In the genomic region with DNA sequence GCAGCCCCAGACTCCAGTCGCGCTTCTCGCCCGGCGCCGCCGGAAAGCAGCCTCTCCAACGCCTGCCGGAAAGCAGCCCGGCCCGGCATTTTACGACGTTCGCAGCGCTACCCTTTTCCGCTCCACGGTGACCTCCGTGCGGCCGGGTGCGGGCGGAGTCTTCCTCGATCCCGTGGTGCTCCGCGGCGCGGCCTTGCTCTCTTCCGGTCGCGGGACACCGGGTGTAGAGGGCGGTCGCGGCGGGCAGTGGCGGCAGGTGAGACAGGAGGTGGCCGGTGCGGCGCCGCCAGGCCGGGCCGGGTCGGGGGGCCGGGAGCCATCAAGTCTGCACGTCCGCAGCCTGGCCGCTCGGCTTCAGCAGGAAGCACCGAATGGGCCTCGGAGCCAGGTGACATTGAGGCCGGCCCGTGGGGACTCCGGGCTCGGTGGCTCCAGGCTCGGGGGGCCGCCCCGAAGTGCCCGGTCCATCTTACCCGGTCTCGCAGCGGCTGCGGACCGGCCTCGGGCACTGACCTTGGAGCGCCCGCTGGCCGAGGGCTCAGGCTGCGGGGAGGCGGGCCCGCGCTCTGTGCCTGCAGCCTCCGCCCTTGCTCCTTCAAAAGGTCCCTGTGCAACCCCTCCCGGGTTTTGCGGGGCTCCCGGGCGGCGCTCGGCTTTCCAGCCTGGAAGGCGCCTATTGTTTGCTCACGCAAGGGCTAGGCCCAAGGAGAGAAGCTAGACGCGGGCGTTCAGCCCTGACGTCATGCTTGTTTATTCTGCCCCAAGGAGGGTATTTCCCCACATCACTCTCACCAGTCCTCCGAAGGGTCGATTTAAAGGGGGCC, we compare ENCODE assay signal across 8 cellular contexts. TPM values are rescaled to one million over a fixed set of nuclear protein-coding genes. Genes with fewer than 3 reads are reported as not detected.
DNase-seq lines count a peak whose midpoint lies in the region; TF ChIP-seq lines count a peak whose summit lies in the region.

A gene (plus strand): TSS at position 199 of the 824 bp plus-strand sequence. CDS start 1,511 bp downstream, outside the sequence.
A gene (minus strand): TSS at position 48 of the 824 bp plus-strand sequence. CDS start 249 bp downstream, outside the sequence.

- peak within 1 kb of the TSS; percentile 88 for H3K4me3 ChIP-seq in HAP-1
- peak within 1 kb of the TSS; percentile 78 for H3K4me3 ChIP-seq in MG63

- H3K9me3 ChIP-seq in HAP-1 = no peaks in the 10 kb centered on the region
- H3K9me3 ChIP-seq in MG63 = no peaks in the 10 kb centered on the region

- peaks cover 46% of the 10 kb centered on the region for H3K4me1 Mint-ChIP-seq in nephron progenitor cell
- peaks cover 64% of the 10 kb centered on the region for H3K4me1 Mint-ChIP-seq in stimulated activated naive CD8-positive, alpha-beta T cell treated with anti-CD3 and anti-CD28 coated beads, Interleukin-15, Interleukin-2, amounts not matched to agents 100 ng/mL and 50 ng/mL, for 24 hours (ENCODE audit: low read depth)

- TF ChIP-seq CTCF in nephron progenitor cell (IDR thresholded peaks at IDR 0.05) = no peak

- in situ Hi-C loops in G401 (cut with HindIII; ENCODE audit: low sequenced_read_pairs) = no loop called here
- in situ Hi-C loops in HAP-1 (cut with MboI; ENCODE audit: low sequenced_read_pairs) = no loop called here

- H3K9me3 Mint-ChIP-seq in nephron progenitor cell = no peaks in the 10 kb centered on the region
- no peaks in the 10 kb centered on the region for H3K9me3 Mint-ChIP-seq in stimulated activated naive CD8-positive, alpha-beta T cell treated with anti-CD3 and anti-CD28 coated beads, Interleukin-15, Interleukin-2, amounts not matched to agents 100 ng/mL and 50 ng/mL, for 24 hours

- peaks cover 77% of the 10 kb centered on the region for H3K36me3 ChIP-seq in HAP-1 (replicated peaks)
- H3K36me3 ChIP-seq in MG63 = peaks cover 35% of the 10 kb centered on the region

- peaks cover 55% of the 10 kb centered on the region for H3K36me3 Mint-ChIP-seq in nephron progenitor cell (ENCODE audit: low read depth)
- peaks cover 66% of the 10 kb centered on the region for H3K36me3 Mint-ChIP-seq in stimulated activated naive CD8-positive, alpha-beta T cell treated with anti-CD3 and anti-CD28 coated beads, Interleukin-15, Interleukin-2, amounts not matched to agents 100 ng/mL and 50 ng/mL, for 24 hours (ENCODE audit: low read depth)

- peaks cover 19% of the 10 kb centered on the region; the same call in 1 of the 2 replicates for H3K4me1 ChIP-seq in HAP-1

- H3K27me3 ChIP-seq in HAP-1 (ENCODE audit: low read depth) (no peaks in the 10 kb centered on the region), MG63 (no peaks in the 10 kb centered on the region)

- DNase-seq in G401 (ENCODE audit: low spot score) (peak; percentile 90), HAP-1 (ENCODE audit: low spot score in 2 of 2) (peak; percentile 92 to 96), MG63 (peak; percentile 93), SHP77 treated with DMSO at 0.1 percent for 48 hours (lab: John Stamatoyannopoulos, UW) (peak; percentile 91), fibroblast of the conjunctiva (ENCODE audit: low read depth) (peak; percentile 83), nephron progenitor cell (peak; percentile 96)
- peak; percentile 97 for DNase-seq in activated effector memory CD4-positive, alpha-beta T cell treated with anti-CD3 and anti-CD28 coated beads, Interleukin-2, amount 50 U/mL, for 16 hours

- H3K27ac Mint-ChIP-seq in nephron progenitor cell = peak within 1 kb of the TSS; percentile 91
- peak within 1 kb of the TSS; percentile 88 for H3K27ac Mint-ChIP-seq in stimulated activated naive CD8-positive, alpha-beta T cell treated with anti-CD3 and anti-CD28 coated beads, Interleukin-15, Interleukin-2, amounts not matched to agents 100 ng/mL and 50 ng/mL, for 24 hours

- H3K27me3 Mint-ChIP-seq in nephron progenitor cell (ENCODE audit: low read depth, poor library complexity) = no peaks in the 10 kb centered on the region
- H3K27me3 Mint-ChIP-seq in stimulated activated naive CD8-positive, alpha-beta T cell treated with anti-CD3 and anti-CD28 coated beads, Interleukin-15, Interleukin-2, amounts not matched to agents 100 ng/mL and 50 ng/mL, for 24 hours = no peaks in the 10 kb centered on the region

- peak within 1 kb of the TSS; percentile 89 for H3K4me3 Mint-ChIP-seq in nephron progenitor cell
- peak within 1 kb of the TSS; percentile 89 for H3K4me3 Mint-ChIP-seq in stimulated activated naive CD8-positive, alpha-beta T cell treated with anti-CD3 and anti-CD28 coated beads, Interleukin-15, Interleukin-2, amounts not matched to agents 100 ng/mL and 50 ng/mL, for 24 hours

RNA-seq across cellular contexts. Expression of the first gene that starts in this region (rescaled TPM):
- total RNA-seq in G401 (2014; rRNA removed; shearing (Covaris generic)) = 695 and 901 TPM in 2 replicates
- total RNA-seq in MG63 (2014; rRNA removed; shearing (Covaris generic); ENCODE audit: low replicate concordance) = 673 and 682 TPM in 2 replicates

RNA-seq across cellular contexts. Expression of the second gene that starts in this region (rescaled TPM):
- total RNA-seq in G401 (2014; rRNA removed; shearing (Covaris generic)) = 54.2 and 86.0 TPM in 2 replicates
- 37.7 and 46.4 TPM in 2 replicates for total RNA-seq in MG63 (2014; rRNA removed; shearing (Covaris generic); ENCODE audit: low replicate concordance)

Comparison
In these comparisons a context has a peak if more than half of its experiments do, and no peak if none do; other contexts are left out.
1. Peak in every context shown above with its lines: DNase-seq and H3K4me3 ChIP-seq.